8 cellular contexts compared by ENCODE assay signal in genomic region chr5:81751836-81752643, GRCh38. TPM values are rescaled to one million over a fixed set of nuclear protein-coding genes. Genes with fewer than 3 reads are reported as not detected.
DNase-seq lines count a peak whose midpoint lies in the region; ATAC-seq and TF ChIP-seq lines count a peak whose summit lies in the region.

No MANE protein-coding gene starts in this region.

- no peak for ATAC-seq in naive thymus-derived CD8-positive, alpha-beta T cell
- no peak for ATAC-seq in GM21723 (IDR thresholded peaks at IDR 0.05; ENCODE audit: unreplicated experiment)
- no peak for ATAC-seq in HG03280 (IDR thresholded peaks at IDR 0.05; ENCODE audit: unreplicated experiment)
- no peak for ATAC-seq in GM21367 (IDR thresholded peaks at IDR 0.05; ENCODE audit: unreplicated experiment)

- H3F3A ChIP-seq in SU-DHL-6 (ENCODE audit: insufficient read depth): peaks cover 30% of the 10 kb centered on the region

- H3K9me3 ChIP-seq in SU-DHL-6 (ENCODE audit: insufficient read depth, low read length): no peaks in the 10 kb centered on the region

- POLR2A ChIA-PET in naive thymus-derived CD8-positive, alpha-beta T cell (lab: Charles Lee): interaction anchor here (0.7 to 4.3 kb wide), 7 partner anchors 7 to 1771 kb away, joined by 3 to 190 read pairs (median 7); no protein-coding TSS in a partner anchor

- peaks cover 3% of the 10 kb centered on the region for H3K27me3 Mint-ChIP-seq in endothelial cell (ENCODE audit: unreplicated experiment)
- H3K27me3 Mint-ChIP-seq in naive thymus-derived CD8-positive, alpha-beta T cell: no peaks in the 10 kb centered on the region

- H3K9me2 ChIP-seq in SU-DHL-6 (replicated peaks; ENCODE audit: insufficient read depth, low read length): no peaks in the 10 kb centered on the region

- TF ChIP-seq CTCF in SU-DHL-6 (IDR thresholded peaks at IDR 0.05; ENCODE audit: insufficient read depth, low read length, poor library complexity, severe bottlenecking) (no peak), endothelial cell (IDR thresholded peaks at IDR 0.05; ENCODE audit: unreplicated experiment) (no peak)

- H3K9ac ChIP-seq in SU-DHL-6 (ENCODE audit: low read length): peak overlapping the region; percentile 85

- DNase-seq in stimulated activated CD4-positive, alpha-beta T cell treated with anti-CD3 and anti-CD28 coated beads, TNF-alpha, amount 100 ng/mL, for 4 hours (ENCODE audit: low read depth in 3 of 3): peak in 2 of 3 experiments; percentile 8
- no peak for DNase-seq in stimulated activated CD4-positive, alpha-beta T cell treated with anti-CD3 and anti-CD28 coated beads, Interleukin-15, amount 100 ng/mL, for 24 hours
- DNase-seq in endothelial cell (ENCODE audit: low spot score): no peak
- DNase-seq in naive thymus-derived CD8-positive, alpha-beta T cell: peak in 4 of 10 donors; percentile 3 to 63 (median 12)

- H3K36me3 ChIP-seq in SU-DHL-6 (ENCODE audit: low read length): peaks cover 12% of the 10 kb centered on the region

- peak overlapping the region; percentile 80 for H3K27ac Mint-ChIP-seq in endothelial cell (ENCODE audit: unreplicated experiment)
- H3K27ac Mint-ChIP-seq in naive thymus-derived CD8-positive, alpha-beta T cell: peak overlapping the region; percentile 7 to 98 (median 64)

- peak overlapping the region; percentile 60; the same call in 1 of the 2 replicates for H3K27ac ChIP-seq in SU-DHL-6 (ENCODE audit: low read depth, low read length)

- peaks cover 50% of the 10 kb centered on the region for H3K4me1 Mint-ChIP-seq in endothelial cell (ENCODE audit: unreplicated experiment)
- peaks cover 10 to 35% (median 31%) of the 10 kb centered on the region in 4 donors for H3K4me1 Mint-ChIP-seq in naive thymus-derived CD8-positive, alpha-beta T cell

- H3K4me2 ChIP-seq in SU-DHL-6 (ENCODE audit: low read depth, low read length, poor library complexity, severe bottlenecking): peak overlapping the region; percentile 57

- no peaks in the 10 kb centered on the region for H3K27me3 ChIP-seq in SU-DHL-6 (ENCODE audit: low read length)

- peaks cover 24% of the 10 kb centered on the region for H3K79me2 ChIP-seq in SU-DHL-6 (ENCODE audit: insufficient read depth, low read length)

- peaks cover 13% of the 10 kb centered on the region; the same call in 1 of the 2 replicates for H4K20me1 ChIP-seq in SU-DHL-6 (ENCODE audit: low read depth, low read length)

- H3K36me3 Mint-ChIP-seq in endothelial cell (ENCODE audit: low read depth, unreplicated experiment): no peaks in the 10 kb centered on the region
- H3K36me3 Mint-ChIP-seq in naive thymus-derived CD8-positive, alpha-beta T cell: no peaks in the 10 kb centered on the region

- peak overlapping the region; percentile 79 for H2AFZ ChIP-seq in SU-DHL-6 (ENCODE audit: low read depth, low read length, severe bottlenecking)

- H3K4me3 Mint-ChIP-seq in endothelial cell (ENCODE audit: unreplicated experiment): peak overlapping the region; percentile 18
- H3K4me3 Mint-ChIP-seq in naive thymus-derived CD8-positive, alpha-beta T cell: peak overlapping the region; percentile 75 to 99 (median 90)

- H3K9me3 Mint-ChIP-seq in endothelial cell (ENCODE audit: unreplicated experiment): no peaks in the 10 kb centered on the region
- peaks cover 0 to 3% (median 0%) of the 10 kb centered on the region in 9 donors for H3K9me3 Mint-ChIP-seq in naive thymus-derived CD8-positive, alpha-beta T cell

- peak overlapping the region; percentile 62 for H3K4me3 ChIP-seq in SU-DHL-6 (ENCODE audit: insufficient read depth, low read length, poor library complexity, severe bottlenecking)

RNA-seq across cellular contexts. Expression of gene SSBP2, which starts 1.1 kb away (rescaled TPM):
- 149 TPM for total RNA-seq in endothelial cell (ENCODE audit: unreplicated experiment)
- total RNA-seq in naive thymus-derived CD8-positive, alpha-beta T cell: 10 to 100 TPM; 40.2 to 40.6 TPM
- polyA plus RNA-seq in naive thymus-derived CD8-positive, alpha-beta T cell: 10 to 100 TPM; 36.4 to 43.8 (median 36.8) TPM

Comparison
In these comparisons a context has a peak if more than half of its experiments do, and no peak if none do; other contexts are left out.
1. DNase-seq: peak in stimulated activated CD4-positive, alpha-beta T cell treated with anti-CD3 and anti-CD28 coated beads, TNF-alpha, amount 100 ng/mL, for 4 hours (2 of 3); none in stimulated activated CD4-positive, alpha-beta T cell treated with anti-CD3 and anti-CD28 coated beads, Interleukin-15, amount 100 ng/mL, for 24 hours (single experiment) and endothelial cell (single experiment).